In the genomic region with DNA sequence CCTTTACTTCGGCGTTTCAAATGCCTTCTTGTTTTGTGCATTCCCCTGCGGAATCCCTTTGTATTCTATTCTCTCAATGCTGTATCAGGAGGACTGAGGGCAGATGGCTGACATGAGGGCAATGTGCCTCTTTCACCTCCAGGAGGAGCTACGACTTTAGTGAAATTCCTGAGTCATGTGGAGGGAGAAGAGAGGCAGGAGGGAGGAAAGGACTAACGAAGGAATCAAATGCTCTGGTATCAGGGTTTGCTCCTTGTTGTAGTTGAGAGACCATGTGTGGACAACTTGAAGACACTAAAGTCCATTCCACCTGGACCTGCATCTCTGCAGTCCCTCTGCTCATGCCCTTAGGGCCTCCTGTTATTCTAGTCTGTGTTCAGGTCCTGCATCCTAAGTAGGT, we compare ENCODE assay signal across 14 cellular contexts. TPM values are rescaled to one million over a fixed set of nuclear protein-coding genes. Genes with fewer than 3 reads are reported as not detected.
DNase-seq lines count a peak whose midpoint lies in the region; ATAC-seq and TF ChIP-seq lines count a peak whose summit lies in the region.
"Had no signal": no experiment of that assay in that cellular context is flagged by ENCODE, and none has a peak within 500 bp of the region (broad histone marks: within the 10 kb centered on the region; RNA-seq: fewer than 3 reads in every experiment).

No MANE protein-coding gene starts in this region.

- POLR2A ChIA-PET in AG04449 (lab: Yijun Ruan, JAX) (no interaction called here), PC-3 (lab: Charles Lee; ENCODE audit: unreplicated experiment) (no interaction called here)

- 55% methylated on average over 5 of the region's 5 CpGs for WGBS in hepatocyte (ENCODE audit: low lambda C conversion rate, missing lambda C conversion rate)

- H2AFZ ChIP-seq in PC-3 (ENCODE audit: low read length) (no peak overlapping the region), hepatocyte (no peak overlapping the region)

- no peaks in the 10 kb centered on the region for H4K20me1 ChIP-seq in PC-3 (ENCODE audit: low read length)
- no peaks in the 10 kb centered on the region for H4K20me1 ChIP-seq in hepatocyte (ENCODE audit: insufficient read depth, poor library complexity, severe bottlenecking)

- H3K9ac ChIP-seq in PC-3 (ENCODE audit: low read length) = no peak overlapping the region

- CTCF ChIA-PET in AG04449 (lab: Yijun Ruan, JAX) (interaction anchor here (1.1 kb wide), 1 partner anchor 21 kb away, joined by 3 read pairs; no protein-coding TSS in a partner anchor), PC-3 (lab: Charles Lee) (no interaction called here)

- H3K27me3 ChIP-seq in PC-3 (ENCODE audit: low read length) = peaks cover 77% of the 10 kb centered on the region
- H3K27me3 ChIP-seq in hepatocyte = peaks cover 8% of the 10 kb centered on the region

- peak; percentile 46; the same call in 1 of the 2 replicates for ATAC-seq in PC-3

- intact Hi-C loops in PC-3 (cut with micrococcal nuclease) = no loop called here

- TF ChIP-seq CTCF in AG04449 (IDR thresholded peaks at IDR 0.05; ENCODE audit: insufficient read depth, low read length, missing control alignments) (peak; percentile 16), GM12875 (IDR thresholded peaks at IDR 0.05; ENCODE audit: borderline replicate concordance, insufficient read depth, low read depth, low read length) (peak; percentile 38; the same call in 1 of the 2 replicates), PC-3 (conservative IDR thresholded peaks at IDR 0.05; ENCODE audit: low read depth, low read length) (peak; percentile 50; the same call in 1 of the 2 replicates), hepatocyte (IDR thresholded peaks at IDR 0.05; ENCODE audit: poor library complexity) (no peak)

- DNase-seq in AG04449 (ENCODE audit: low read depth, low spot score) (no peak), PC-3 (peak; percentile 50), hepatocyte (ENCODE audit: low spot score) (peak; percentile 23), hypothalamus (lab: John Stamatoyannopoulos, UW) (no peak), activated gamma-delta T cell treated with Interleukin-2 at 50 U/mL for 16 hours (no peak), NCI-H146 treated with DMSO at 0.1 percent for 48 hours (lab: John Stamatoyannopoulos, UW; ENCODE audit: unreplicated experiment) (no peak), HK-2 (ENCODE audit: unreplicated experiment) (no peak)
- DNase-seq: activated naive CD4-positive, alpha-beta T cell treated with Interleukin-2 at 50 U/mL for 16 hours; NCI-H1048; stimulated activated CD4-positive, alpha-beta T cell treated with anti-CD3 and anti-CD28 coated beads, Interleukin-15, amount 100 ng/mL, for 24 hours had no signal

- H3K36me3 ChIP-seq in PC-3 (ENCODE audit: low read depth, low read length) (no peaks in the 10 kb centered on the region), hepatocyte (replicated peaks; ENCODE audit: insufficient read depth, low read depth) (no peaks in the 10 kb centered on the region)

- H3K9me3 ChIP-seq in PC-3 (ENCODE audit: low read length) = no peaks in the 10 kb centered on the region
- H3K9me3 ChIP-seq in hepatocyte (ENCODE audit: low read depth) = no peaks in the 10 kb centered on the region

- no peaks in the 10 kb centered on the region for H3F3A ChIP-seq in PC-3 (ENCODE audit: low read length, unreplicated experiment)

- H3K4me3 ChIP-seq in AG04449 (ENCODE audit: low read depth, low read length) (no peak overlapping the region), GM12875 (ENCODE audit: low read depth, low read length) (no peak overlapping the region), PC-3 (ENCODE audit: low read length) (no peak overlapping the region), hepatocyte (no peak overlapping the region)

- H3K27ac ChIP-seq in PC-3 (ENCODE audit: low read length) (no peak overlapping the region), hepatocyte (no peak overlapping the region)

- H3K4me1 ChIP-seq in PC-3 (ENCODE audit: insufficient read depth, low read length) (no peaks in the 10 kb centered on the region), hepatocyte (ENCODE audit: insufficient read depth) (no peaks in the 10 kb centered on the region)

- no peaks in the 10 kb centered on the region for H3K79me2 ChIP-seq in PC-3 (ENCODE audit: low read length)
- H3K79me2 ChIP-seq in hepatocyte = no peaks in the 10 kb centered on the region

- H3K4me2 ChIP-seq in PC-3 (ENCODE audit: low read length) = no peak overlapping the region
- H3K4me2 ChIP-seq in hepatocyte = no peak overlapping the region

- BruUV-seq in PC-3 (replicated peaks; lab: Mats Ljungman, UMichigan) = no TSS peak

- no peaks in the 10 kb centered on the region for H3K9me2 ChIP-seq in PC-3 (replicated peaks; ENCODE audit: low read length)
- no peaks in the 10 kb centered on the region for H3K9me2 ChIP-seq in hepatocyte (replicated peaks; ENCODE audit: insufficient read depth)

RNA-seq across cellular contexts. Expression of a gene that starts 40.2 kb away (rescaled TPM):
- not detected in 2 replicates for total RNA-seq in PC-3 (2014; rRNA removed)
- total RNA-seq in hepatocyte = not detected in 2 replicates
- polyA plus RNA-seq in hepatocyte = not detected in 2 replicates
- total RNA-seq: lung microvascular endothelial cell; T-helper 2 cell treated with Interferon-gamma antibody and Interleukin-4, amounts not matched to agents 100 ng/mL and 5 ng/mL, for 36 hours; temporal lobe had no signal

Comparison
In these comparisons a context has a peak if more than half of its experiments do, and no peak if none do; other contexts are left out.
1. DNase-seq: peak in PC-3 (single experiment) and hepatocyte (single experiment); none in AG04449 (single experiment), hypothalamus (0 of 51), activated gamma-delta T cell treated with Interleukin-2 at 50 U/mL for 16 hours (single experiment), NCI-H146 treated with DMSO at 0.1 percent for 48 hours (single experiment) and HK-2 (single experiment).